19 cellular contexts compared by ENCODE assay signal in the genomic region with DNA sequence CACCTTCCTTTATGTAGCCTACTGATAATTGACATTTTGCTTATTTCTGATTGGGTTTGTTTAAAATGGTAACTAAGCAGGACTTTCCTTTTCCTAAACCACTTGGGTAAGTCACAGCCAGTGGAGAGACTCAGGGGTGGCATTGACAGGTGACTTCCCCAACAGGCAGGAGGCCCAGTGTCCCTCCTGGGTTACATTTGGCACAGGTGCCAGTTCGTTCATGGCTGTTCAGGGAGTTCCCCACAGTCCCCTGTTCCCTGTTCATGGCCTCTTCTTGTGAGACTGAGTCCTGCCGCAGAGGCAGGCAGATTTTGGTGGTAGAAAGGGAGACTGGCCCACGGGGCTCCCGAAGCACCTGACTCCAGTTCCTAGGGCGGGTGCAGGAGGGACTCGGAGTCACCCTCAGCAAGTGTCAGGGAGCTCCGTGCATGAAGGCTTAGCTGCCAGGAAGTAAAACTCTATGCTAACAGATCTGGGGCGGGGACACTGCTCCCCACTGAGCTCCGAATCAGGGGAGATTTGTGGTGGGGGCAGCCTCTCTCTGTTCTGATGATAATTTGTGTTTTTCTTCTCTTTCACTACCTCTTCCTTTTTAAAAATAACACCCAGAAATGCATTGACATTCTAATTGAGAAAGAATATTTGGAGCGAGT.
DNase-seq lines count a peak whose midpoint lies in the region; ATAC-seq and TF ChIP-seq lines count a peak whose summit lies in the region.
"Had no signal": no experiment of that assay in that cellular context is flagged by ENCODE, and none has a peak within 500 bp of the region (broad histone marks: within the 10 kb centered on the region; RNA-seq: fewer than 3 reads in every experiment).

No MANE protein-coding gene starts in this region.

- H3K36me3 Mint-ChIP-seq in activated T-cell treated with anti-CD3 and anti-CD28 coated beads, Interleukin-2, amount 50 U/mL, for 72 hours (ENCODE audit: insufficient read depth in 2 of 2): peaks cover 9 to 17% of the 10 kb centered on the region in 2 donors
- peaks cover 15% of the 10 kb centered on the region for H3K36me3 Mint-ChIP-seq in glutamatergic neuron (ENCODE audit: unreplicated experiment)
- peaks cover 58% of the 10 kb centered on the region for H3K36me3 Mint-ChIP-seq in effector memory CD8-positive, alpha-beta T cell (ENCODE audit: insufficient read depth)

- ATAC-seq in activated T-cell treated with anti-CD3 and anti-CD28 coated beads, Interleukin-2, amount 50 U/mL, for 72 hours (replicated peaks in 1 of 2): no peak
- ATAC-seq in psoas muscle: peak; percentile 23 to 60 (median 49)
- no peak for ATAC-seq in effector memory CD8-positive, alpha-beta T cell (replicated peaks)
- ATAC-seq: HepG2, Panc1 had no signal

- H3K27me3 Mint-ChIP-seq in activated T-cell treated with anti-CD3 and anti-CD28 coated beads, Interleukin-2, amount 50 U/mL, for 72 hours (ENCODE audit: low read depth): no peaks in the 10 kb centered on the region
- H3K27me3 Mint-ChIP-seq in glutamatergic neuron (ENCODE audit: unreplicated experiment): peaks cover 6% of the 10 kb centered on the region
- H3K27me3 Mint-ChIP-seq in effector memory CD8-positive, alpha-beta T cell: no peaks in the 10 kb centered on the region
- H3K27me3 Mint-ChIP-seq: CD4-positive, alpha-beta T cell had no signal

- H3K27ac ChIP-seq in HUES64 (ENCODE audit: low read depth, low read length) (peak overlapping the region; percentile 39; the same call in 1 of the 2 replicates), psoas muscle (peak overlapping the region; percentile 30), GM23248 (no peak overlapping the region)

- H3K9me2 ChIP-seq in GM23248 (ENCODE audit: insufficient read depth): no peaks in the 10 kb centered on the region

- in situ Hi-C loops in GM23248 (cut with MboI): no loop called here

- H2AFZ ChIP-seq in GM23248: no peak overlapping the region

- TF ChIP-seq CTCF in glutamatergic neuron (IDR thresholded peaks at IDR 0.05; ENCODE audit: partially characterized antibody, unreplicated experiment) (no peak), psoas muscle (IDR thresholded peaks at IDR 0.05) (no peak)

- H3K36me3 ChIP-seq in HUES64 (ENCODE audit: insufficient read depth, low read length): peaks cover 68% of the 10 kb centered on the region
- H3K36me3 ChIP-seq in psoas muscle (ENCODE audit: insufficient read depth in 1 of 2, low read depth in 1 of 2): peaks cover 5 to 98% of the 10 kb centered on the region in 2 donors
- H3K36me3 ChIP-seq in GM23248 (ENCODE audit: low read depth): peaks cover 43% of the 10 kb centered on the region

- H3K4me2 ChIP-seq in GM23248 (ENCODE audit: unreplicated experiment): no peak overlapping the region

- H3F3A ChIP-seq in GM23248 (ENCODE audit: insufficient read depth): no peaks in the 10 kb centered on the region

- H3K4me1 ChIP-seq in HUES64 (ENCODE audit: insufficient read depth, low read length) (peaks cover 4% of the 10 kb centered on the region; the same call in 1 of the 2 replicates), psoas muscle (peaks cover 6% of the 10 kb centered on the region), GM23248 (ENCODE audit: insufficient read depth) (no peaks in the 10 kb centered on the region)

- no peaks in the 10 kb centered on the region for H3K79me2 ChIP-seq in GM23248 (ENCODE audit: insufficient read depth)

- no peak for DNase-seq in activated T-cell treated with anti-CD3 and anti-CD28 coated beads, Interleukin-2, amount 50 U/mL, for 72 hours
- no peak for DNase-seq in activated T-cell treated with anti-CD3 and anti-CD28 coated beads, Interleukin-2, amount 50 U/mL, for 1 hour
- DNase-seq in glutamatergic neuron: no peak
- DNase-seq in psoas muscle: no peak
- DNase-seq in NCI-H2227 treated with DMSO at 0.1 percent for 48 hours (lab: John Stamatoyannopoulos, UW): no peak
- no peak for DNase-seq in GM23248
- DNase-seq in effector memory CD8-positive, alpha-beta T cell: no peak
- DNase-seq: AML-193; CD4-positive, alpha-beta T cell; DMS79 treated with DMSO at 0.1 percent for 48 hours; GDM1; MG63; NCI-H187 treated with DMSO at 0.1 percent for 48 hours; NCI-H446 treated with DMSO at 0.1 percent for 48 hours; NCI-H774; Right ventricle myocardium superior had no signal

- no peak overlapping the region for H3K4me3 ChIP-seq in HUES64 (ENCODE audit: low read length)
- H3K4me3 ChIP-seq in psoas muscle: no peak overlapping the region
- H3K4me3 ChIP-seq in GM23248: no peak overlapping the region
- H3K4me3 ChIP-seq: MG63 had no signal

- WGBS in HUES64: 43% methylated on average over 9 of the region's 10 CpGs
- 43 to 61% (median 47%) methylated on average over 10 of the region's 10 CpGs for WGBS in psoas muscle, 3 donors
- 91 to 93% methylated on average over 10 of the region's 10 CpGs for WGBS in GM23248 (ENCODE audit: low coverage in 1 of 2, low lambda C conversion rate in 2 of 2, missing lambda C conversion rate in 2 of 2), 2 experiments

- no peaks in the 10 kb centered on the region for H3K9me3 Mint-ChIP-seq in activated T-cell treated with anti-CD3 and anti-CD28 coated beads, Interleukin-2, amount 50 U/mL, for 72 hours
- H3K9me3 Mint-ChIP-seq in glutamatergic neuron (ENCODE audit: unreplicated experiment): peaks cover 18% of the 10 kb centered on the region
- no peaks in the 10 kb centered on the region for H3K9me3 Mint-ChIP-seq in effector memory CD8-positive, alpha-beta T cell
- H3K9me3 Mint-ChIP-seq: CD4-positive, alpha-beta T cell had no signal

- H3K9me3 ChIP-seq in HUES64 (ENCODE audit: insufficient read depth, low read depth, low read length): no peaks in the 10 kb centered on the region
- H3K9me3 ChIP-seq in psoas muscle: no peaks in the 10 kb centered on the region
- H3K9me3 ChIP-seq in GM23248 (ENCODE audit: low read depth): no peaks in the 10 kb centered on the region
- H3K9me3 ChIP-seq: MG63 had no signal

- H4K20me1 ChIP-seq in GM23248 (ENCODE audit: insufficient read depth): no peaks in the 10 kb centered on the region

- H3K9ac ChIP-seq in HUES64 (ENCODE audit: low read depth, low read length) (no peak overlapping the region), GM23248 (no peak overlapping the region)

- no peaks in the 10 kb centered on the region for H3K4me1 Mint-ChIP-seq in activated T-cell treated with anti-CD3 and anti-CD28 coated beads, Interleukin-2, amount 50 U/mL, for 72 hours (ENCODE audit: low read depth)
- H3K4me1 Mint-ChIP-seq in glutamatergic neuron (ENCODE audit: low read depth, unreplicated experiment): peaks cover 9% of the 10 kb centered on the region
- no peaks in the 10 kb centered on the region for H3K4me1 Mint-ChIP-seq in effector memory CD8-positive, alpha-beta T cell (ENCODE audit: low read depth in 2 of 2)

- intact Hi-C loops in psoas muscle (cut with DNase I): no loop called here

- H3K27me3 ChIP-seq in HUES64 (ENCODE audit: insufficient read depth, low read length) (no peaks in the 10 kb centered on the region), psoas muscle (ENCODE audit: insufficient read depth in 3 of 3, low read length in 2 of 3) (no peaks in the 10 kb centered on the region), GM23248 (replicated peaks; ENCODE audit: insufficient read depth) (no peaks in the 10 kb centered on the region)
- H3K27me3 ChIP-seq: MG63 had no signal

- no peak overlapping the region for H3K4me3 Mint-ChIP-seq in activated T-cell treated with anti-CD3 and anti-CD28 coated beads, Interleukin-2, amount 50 U/mL, for 72 hours
- H3K4me3 Mint-ChIP-seq in glutamatergic neuron (ENCODE audit: unreplicated experiment): no peak overlapping the region
- H3K4me3 Mint-ChIP-seq in effector memory CD8-positive, alpha-beta T cell: no peak overlapping the region
- H3K4me3 Mint-ChIP-seq: CD4-positive, alpha-beta T cell had no signal

- peak overlapping the region; percentile 64 for H3K27ac Mint-ChIP-seq in activated T-cell treated with anti-CD3 and anti-CD28 coated beads, Interleukin-2, amount 50 U/mL, for 72 hours
- peak overlapping the region; percentile 2 for H3K27ac Mint-ChIP-seq in glutamatergic neuron (ENCODE audit: unreplicated experiment)
- peak overlapping the region in 1 of 2 donors; percentile 10 for H3K27ac Mint-ChIP-seq in effector memory CD8-positive, alpha-beta T cell
- H3K27ac Mint-ChIP-seq: CD4-positive, alpha-beta T cell had no signal

Comparison
In these comparisons a context has a peak if more than half of its experiments do, and no peak if none do; other contexts are left out.
1. ATAC-seq: peak in psoas muscle (4 of 4); none in activated T-cell treated with anti-CD3 and anti-CD28 coated beads, Interleukin-2, amount 50 U/mL, for 72 hours (0 of 2) and effector memory CD8-positive, alpha-beta T cell (single experiment).